8 cellular contexts compared by ENCODE assay signal in the genomic region with DNA sequence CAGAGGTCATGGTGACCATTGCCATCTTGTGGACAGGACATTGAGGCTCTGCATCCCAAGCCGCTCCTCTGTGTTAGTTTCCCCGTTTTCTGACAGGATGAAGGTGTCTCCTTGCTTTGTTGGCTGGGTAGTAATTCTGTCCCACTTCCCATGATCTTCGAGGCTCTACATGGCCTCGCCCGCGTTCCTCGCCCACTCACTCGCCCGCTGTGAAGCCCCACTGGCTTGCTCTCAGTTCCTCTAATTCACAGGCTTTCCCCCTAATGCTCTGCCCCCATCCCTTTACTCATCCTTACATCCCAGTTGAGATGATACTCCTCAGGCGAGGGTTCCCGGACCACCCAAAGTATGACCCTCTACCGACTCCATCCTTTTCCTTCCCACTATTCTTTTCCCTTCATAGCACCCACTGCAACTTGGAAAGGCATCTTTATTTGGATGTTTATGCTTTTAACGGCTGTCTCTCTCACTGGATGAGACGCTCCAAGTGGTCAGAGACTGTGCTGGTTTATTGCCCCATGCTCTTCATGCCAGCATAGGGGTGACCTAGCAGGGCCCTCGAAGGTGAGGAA. TPM values are rescaled to one million over a fixed set of nuclear protein-coding genes. Genes with fewer than 3 reads are reported as not detected.
DNase-seq lines count a peak whose midpoint lies in the region; ATAC-seq and TF ChIP-seq lines count a peak whose summit lies in the region.

No MANE protein-coding gene starts in this region.

- H3K9ac ChIP-seq in iPS-18a (ENCODE audit: low read length) = peak overlapping the region; percentile 65

- H3K9me3 ChIP-seq in WERI-Rb-1 (ENCODE audit: severe bottlenecking) = no peaks in the 10 kb centered on the region
- no peaks in the 10 kb centered on the region for H3K9me3 ChIP-seq in iPS-18a (ENCODE audit: control insufficient read depth, low read depth, low read length)
- no peaks in the 10 kb centered on the region for H3K9me3 ChIP-seq in testis

- ATAC-seq in GM18861 (IDR thresholded peaks at IDR 0.05; ENCODE audit: unreplicated experiment) (peak; percentile 13), HG02840 (IDR thresholded peaks at IDR 0.05; ENCODE audit: low FRiP score, unreplicated experiment) (peak; percentile 16)

- TF ChIP-seq POLR2A in testis (IDR thresholded peaks at IDR 0.05) = no peak

- H3K4me3 ChIP-seq in WERI-Rb-1 (ENCODE audit: low read depth, low read length) (peak overlapping the region; percentile 18), iPS-18a (ENCODE audit: low read length) (peak overlapping the region; percentile 57), testis (peak overlapping the region; percentile 87 to 97)

- intact Hi-C loops in testis (cut with DNase I; ENCODE audit: low total_unique reads) = no loop called here

- no peak for DNase-seq in WERI-Rb-1
- DNase-seq in testis = no peak
- DNase-seq in HuH-7.5 (ENCODE audit: low spot score) = no peak
- no peak for DNase-seq in GM19240 (ENCODE audit: insufficient read length, low spot score)
- no peak for DNase-seq in medulla oblongata (ENCODE audit: extremely low spot score)

- H3K4me1 ChIP-seq in iPS-18a (ENCODE audit: control insufficient read depth, low read depth, low read length) (peaks cover 16% of the 10 kb centered on the region), testis (peaks cover 14% of the 10 kb centered on the region)

- H3K36me3 ChIP-seq in WERI-Rb-1 = peaks cover 60% of the 10 kb centered on the region
- peaks cover 56% of the 10 kb centered on the region for H3K36me3 ChIP-seq in iPS-18a (ENCODE audit: control insufficient read depth, low read depth, low read length)
- no peaks in the 10 kb centered on the region for H3K36me3 ChIP-seq in testis (ENCODE audit: low read depth, missing control alignments)

- 15 to 19% methylated on average over 12 to 15 of the region's 15 CpGs for WGBS in testis, 2 donors

- TF ChIP-seq CTCF in WERI-Rb-1 (IDR thresholded peaks at IDR 0.05; ENCODE audit: low read depth, low read length) (no peak), testis (IDR thresholded peaks at IDR 0.05) (peak in 2 of 3 experiments; percentile 1 to 7)

- H3K27me3 ChIP-seq in WERI-Rb-1 (ENCODE audit: insufficient read depth, low read depth, severe bottlenecking) (no peaks in the 10 kb centered on the region), iPS-18a (ENCODE audit: control insufficient read depth, insufficient read depth, low read length) (no peaks in the 10 kb centered on the region), testis (no peaks in the 10 kb centered on the region)

- peak overlapping the region; percentile 87 for H3K27ac ChIP-seq in WERI-Rb-1
- H3K27ac ChIP-seq in iPS-18a (ENCODE audit: low read length) = no peak overlapping the region
- H3K27ac ChIP-seq in testis = peak overlapping the region; percentile 90 to 92

RNA-seq across cellular contexts. Expression of gene SLC35B2, which starts 0.5 kb away (rescaled TPM):
- total RNA-seq in testis = 10 to 100 TPM; 42.4 to 49.8 TPM
- polyA plus RNA-seq in testis (ENCODE audit: insufficient read depth, low read depth, low replicate concordance) = 32.1 TPM

RNA-seq across cellular contexts. Expression of gene NFKBIE, which starts 7.5 kb away (rescaled TPM):
- total RNA-seq in testis = 10 to 100 TPM; 18.3 to 29.2 TPM
- 13.1 TPM for polyA plus RNA-seq in testis (ENCODE audit: insufficient read depth, low read depth, low replicate concordance)

RNA-seq across cellular contexts. Expression of gene HSP90AB1, which starts 10.9 kb away (rescaled TPM):
- 100 to 1,000 TPM; 480 to 610 TPM for total RNA-seq in testis
- 602 TPM for polyA plus RNA-seq in testis (ENCODE audit: insufficient read depth, low read depth, low replicate concordance)

RNA-seq across cellular contexts. Expression of gene TMEM151B, which starts 12.4 kb away (rescaled TPM):
- 1 to 10 TPM; 1.6 to 2.8 TPM for total RNA-seq in testis
- polyA plus RNA-seq in testis (ENCODE audit: insufficient read depth, low read depth, low replicate concordance) = 1.3 TPM

RNA-seq across cellular contexts. Expression of gene SLC29A1, which starts 34.4 kb away (rescaled TPM):
- total RNA-seq in testis = 10 to 100 TPM; 51.3 to 70.0 TPM
- 41.2 TPM for polyA plus RNA-seq in testis (ENCODE audit: insufficient read depth, low read depth, low replicate concordance)

Comparison
In these comparisons a context has a peak if more than half of its experiments do, and no peak if none do; other contexts are left out.
1. H3K4me3 ChIP-seq: peak in every context shown above with its lines; median percentile 92 in testis; 57 in iPS-18a; 18 in WERI-Rb-1.